8 cellular contexts compared by ENCODE assay signal in the genomic region with DNA sequence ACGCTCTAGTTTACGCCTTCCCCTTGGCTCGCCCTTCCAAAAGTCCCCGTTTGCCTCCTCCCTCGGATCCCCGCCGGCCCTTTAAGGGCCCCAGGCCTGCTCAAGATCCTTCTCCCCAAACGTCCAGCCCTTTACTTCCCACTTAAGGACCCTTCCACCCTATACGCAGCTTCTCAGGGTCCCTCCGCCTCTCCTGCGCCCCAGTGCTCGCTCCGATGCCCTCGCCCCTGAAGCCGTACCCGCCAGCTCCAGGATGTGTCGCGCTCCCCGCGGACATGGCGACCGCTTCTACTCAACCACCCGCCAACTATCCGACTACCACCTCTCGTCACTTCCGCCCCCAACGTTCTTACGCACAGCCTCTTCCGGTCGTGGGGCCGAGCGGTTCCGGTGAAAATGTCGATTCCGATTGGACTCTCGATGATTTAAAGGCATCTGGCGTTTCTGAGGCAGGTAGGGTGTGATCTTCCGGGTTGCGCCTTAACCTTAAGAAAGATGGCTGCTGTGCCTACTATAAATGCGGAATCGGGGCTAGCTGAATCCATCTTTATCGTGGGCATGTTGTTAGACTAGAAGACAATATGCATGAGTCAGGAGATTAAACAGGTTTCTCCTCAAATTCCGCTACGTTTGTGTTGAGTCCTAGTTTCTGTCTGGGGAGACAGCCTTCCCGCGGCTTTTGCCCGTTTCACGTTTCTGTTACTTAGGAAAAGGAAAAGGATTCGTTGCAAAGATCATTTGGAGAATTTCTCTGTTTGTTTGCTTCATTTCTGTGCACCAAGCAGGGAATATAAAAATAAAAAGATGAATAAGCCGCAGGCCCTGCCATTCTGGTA. TPM values are rescaled to one million over a fixed set of nuclear protein-coding genes. Genes with fewer than 3 reads are reported as not detected.
DNase-seq lines count a peak whose midpoint lies in the region; ATAC-seq lines count a peak whose summit lies in the region.

KHDC4 (minus strand) TSS at position 317 of the 836 bp plus-strand sequence; CDS start at position 277, 40 bp downstream.

- H3K9me3 Mint-ChIP-seq in activated CD4-positive, alpha-beta T cell treated with anti-CD3 and anti-CD28 coated beads, Interleukin-2, amount 10 ng/mL, durations not matched to agents 24 days and 14 days = no peaks in the 10 kb centered on the region

- intact Hi-C loops in activated CD4-positive, alpha-beta T cell treated with anti-CD3 and anti-CD28 coated beads, Interleukin-2, amount 10 ng/mL, durations not matched to agents 24 days and 14 days (cut with micrococcal nuclease) = loop anchor here (1.0 to 5.0 kb wide), 6 partner anchors 12 to 133 kb away; partner anchors contain the start of genes LAMTOR2, RIT1 and SYT11

- peaks cover 30% of the 10 kb centered on the region for H3K4me1 Mint-ChIP-seq in activated CD4-positive, alpha-beta T cell treated with anti-CD3 and anti-CD28 coated beads, Interleukin-2, amount 10 ng/mL, durations not matched to agents 24 days and 14 days

- peak; percentile 52 to 97 (median 94) for DNase-seq in C1 segment of cervical spinal cord (lab: John Stamatoyannopoulos, UW)
- DNase-seq in NCI-H526 treated with DMSO at 0.1 percent for 48 hours (lab: John Stamatoyannopoulos, UW) = peak; percentile 100
- peak; percentile 98 for DNase-seq in activated CD4-positive, alpha-beta T cell treated with anti-CD3 and anti-CD28 coated beads, Interleukin-2, amount 10 ng/mL, durations not matched to agents 24 days and 14 days
- peak; percentile 98 for DNase-seq in dedifferentiated amniotic fluid mesenchymal stem cell (ENCODE audit: extremely low spot score)
- DNase-seq in left lobe of liver (ENCODE audit: low spot score) = peak; percentile 96
- peak; percentile 85 to 86 for DNase-seq in stimulated activated CD4-positive, alpha-beta T cell treated with anti-CD3 and anti-CD28 coated beads, Interleukin-2, amount 100 ng/mL, for 48 hours

- no peaks in the 10 kb centered on the region for H3K27me3 Mint-ChIP-seq in activated CD4-positive, alpha-beta T cell treated with anti-CD3 and anti-CD28 coated beads, Interleukin-2, amount 10 ng/mL, durations not matched to agents 24 days and 14 days

- H3K27ac Mint-ChIP-seq in activated CD4-positive, alpha-beta T cell treated with anti-CD3 and anti-CD28 coated beads, Interleukin-2, amount 10 ng/mL, durations not matched to agents 24 days and 14 days = no peak within 1 kb of the TSS

- H3K36me3 Mint-ChIP-seq in activated CD4-positive, alpha-beta T cell treated with anti-CD3 and anti-CD28 coated beads, Interleukin-2, amount 10 ng/mL, durations not matched to agents 24 days and 14 days (ENCODE audit: low read depth) = peaks cover 31% of the 10 kb centered on the region

- ATAC-seq in GM19324 (IDR thresholded peaks at IDR 0.05; ENCODE audit: low FRiP score, unreplicated experiment) (peak; percentile 95), HG03469 (IDR thresholded peaks at IDR 0.05; ENCODE audit: unreplicated experiment) (peak; percentile 65), left lobe of liver (peak; percentile 97)

- H3K4me3 Mint-ChIP-seq in activated CD4-positive, alpha-beta T cell treated with anti-CD3 and anti-CD28 coated beads, Interleukin-2, amount 10 ng/mL, durations not matched to agents 24 days and 14 days = no peak within 1 kb of the TSS

RNA-seq across cellular contexts. Expression of gene KHDC4, which starts in this region (rescaled TPM):
- total RNA-seq in activated CD4-positive, alpha-beta T cell treated with anti-CD3 and anti-CD28 coated beads, Interleukin-2, amount 10 ng/mL, durations not matched to agents 24 days and 14 days = 82.9 and 92.2 TPM in 2 replicates
- total RNA-seq in left lobe of liver = 18.5 TPM

Comparison
In these comparisons a context has a peak if more than half of its experiments do, and no peak if none do; other contexts are left out.
1. Peak in every context shown above with its lines: DNase-seq and ATAC-seq.